Comparison of ENCODE assay signal across 10 cellular contexts in genomic region chrX:22134681-22135080, GRCh38.
A peak's percentile ranks its signal among the peaks of the same experiment; 100 is the strongest.
DNase-seq lines count a peak whose midpoint lies in the region; FAIRE-seq and TF ChIP-seq lines count a peak whose summit lies in the region.
"Had no signal": no experiment of that assay in that cellular context is flagged by ENCODE, and none has a peak within 500 bp of the region (broad histone marks: within the 10 kb centered on the region; RNA-seq: fewer than 3 reads in every experiment).

No MANE protein-coding gene starts in this region.

- WGBS in esophagus squamous epithelium, 2 donors = 40 to 42% methylated on average over 1 to 4 of the region's 4 CpGs
- 17% methylated on average over 4 of the region's 4 CpGs for WGBS in prostate gland

- H3K27ac ChIP-seq in esophagus squamous epithelium (peak overlapping the region in 3 of 4 donors; percentile 37 to 62 (median 49)), prostate gland (peak overlapping the region in 1 of 2 donors; percentile 30)

- TF ChIP-seq POLR2A in esophagus squamous epithelium (IDR thresholded peaks at IDR 0.05) (no peak), prostate gland (IDR thresholded peaks at IDR 0.05) (no peak)

- no peak for TF ChIP-seq CTCF in esophagus squamous epithelium (IDR thresholded peaks at IDR 0.05)
- TF ChIP-seq CTCF in prostate gland (IDR thresholded peaks at IDR 0.05) = no peak

- H3K27me3 ChIP-seq in esophagus squamous epithelium (no peaks in the 10 kb centered on the region), prostate gland (replicated peaks; ENCODE audit: insufficient read depth) (no peaks in the 10 kb centered on the region)

- H3K9me3 ChIP-seq in esophagus squamous epithelium (no peaks in the 10 kb centered on the region), prostate gland (no peaks in the 10 kb centered on the region)

- FAIRE-seq in RCC 7860 (lab: Jason Lieb, UNC) = peak; percentile 95
- FAIRE-seq: GM12891 had no signal

- H3K4me3 ChIP-seq in esophagus squamous epithelium (no peak overlapping the region), prostate gland (no peak overlapping the region)

- intact Hi-C loops in esophagus squamous epithelium (cut with DNase I) = loop anchor here (10.0 kb wide), 1 partner anchor 150 kb away; no protein-coding TSS in a partner anchor
- intact Hi-C loops in prostate gland (cut with DNase I) = loop anchor here (10.0 kb wide), 1 partner anchor 1200 kb away; the partner anchor contains the start of gene PTCHD1

- peak; percentile 77 for DNase-seq in EH (ENCODE audit: low read depth)
- DNase-seq in RCC 7860 (ENCODE audit: low spot score) = peak; percentile 84
- no peak for DNase-seq in esophagus squamous epithelium (lab: John Stamatoyannopoulos, UW)
- peak; percentile 11 for DNase-seq in prostate gland (ENCODE audit: low spot score)
- no peak for DNase-seq in NCI-H2029 treated with DMSO at 0.1 percent for 48 hours (lab: John Stamatoyannopoulos, UW)
- no peak for DNase-seq in NCI-H2196 (lab: John Stamatoyannopoulos, UW; ENCODE audit: unreplicated experiment)
- no peak for DNase-seq in midbrain (lab: John Stamatoyannopoulos, UW)
- DNase-seq in T-helper 9 cell = no peak
- DNase-seq: left cardiac atrium had no signal

- H3K36me3 ChIP-seq in esophagus squamous epithelium (no peaks in the 10 kb centered on the region), prostate gland (no peaks in the 10 kb centered on the region)

- H3K4me1 ChIP-seq in esophagus squamous epithelium (peaks cover 0 to 30% (median 7%) of the 10 kb centered on the region in 3 donors), prostate gland (replicated peaks) (no peaks in the 10 kb centered on the region)

Comparison
In these comparisons a context has a peak if more than half of its experiments do, and no peak if none do; other contexts are left out.
1. DNase-seq: peak in EH (single experiment), RCC 7860 (single experiment) and prostate gland (single experiment); none in esophagus squamous epithelium (single experiment), NCI-H2029 treated with DMSO at 0.1 percent for 48 hours (single experiment), NCI-H2196 (single experiment), midbrain (single experiment) and T-helper 9 cell (single experiment).